10 cellular contexts compared by ENCODE assay signal in the genomic region with DNA sequence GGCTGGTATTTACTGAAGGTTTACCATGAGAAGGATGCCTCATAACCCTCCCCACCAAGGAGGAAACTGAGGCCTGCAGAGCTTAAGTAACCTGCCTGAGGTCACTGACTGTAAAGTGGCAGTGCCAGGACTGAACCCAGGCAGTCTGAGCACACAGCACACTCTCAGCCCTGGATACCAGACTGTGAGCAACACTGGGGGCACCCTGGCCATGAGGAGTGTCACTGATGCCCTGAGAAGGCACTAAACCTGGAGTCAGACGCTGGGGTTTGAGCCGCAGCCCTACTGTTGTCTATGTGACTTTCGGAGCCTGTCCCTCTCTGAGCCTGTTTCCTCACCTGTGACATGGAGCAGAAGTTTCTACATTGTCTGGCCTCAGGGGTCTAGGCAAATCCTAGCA. TPM values are rescaled to one million over a fixed set of nuclear protein-coding genes. Genes with fewer than 3 reads are reported as not detected.
DNase-seq lines count a peak whose midpoint lies in the region; ATAC-seq and TF ChIP-seq lines count a peak whose summit lies in the region.
"Had no signal": no experiment of that assay in that cellular context is flagged by ENCODE, and none has a peak within 500 bp of the region (broad histone marks: within the 10 kb centered on the region; RNA-seq: fewer than 3 reads in every experiment).

No MANE protein-coding gene starts in this region.

- in situ Hi-C loops in mammary epithelial cell (cut with MboI; ENCODE audit: low sequenced_read_pairs in 2 of 2) (no loop called here), ACHN (cut with HindIII; ENCODE audit: low pct_ligation_motif_present, low pct_unique_long_range_greater_than_20kb, low sequenced_read_pairs) (no loop called here)

- H3K9ac ChIP-seq in BLaER1: no peak overlapping the region
- H3K9ac ChIP-seq in mammary epithelial cell (ENCODE audit: insufficient read depth, low read length): no peak overlapping the region
- no peak overlapping the region for H3K9ac ChIP-seq in neural progenitor cell

- peaks cover 65% of the 10 kb centered on the region for H3K36me3 ChIP-seq in BLaER1
- H3K36me3 ChIP-seq in mammary epithelial cell (ENCODE audit: insufficient read depth, low read length): peaks cover 10% of the 10 kb centered on the region
- no peaks in the 10 kb centered on the region for H3K36me3 ChIP-seq in neural progenitor cell

- H3K79me2 ChIP-seq in mammary epithelial cell (ENCODE audit: insufficient read depth, low read length) (peaks cover 54% of the 10 kb centered on the region), neural progenitor cell (ENCODE audit: low read depth) (no peaks in the 10 kb centered on the region)

- DNase-seq in mammary epithelial cell (no peak), neural progenitor cell (ENCODE audit: low spot score) (no peak), mesenteric fat pad (ENCODE audit: low spot score) (no peak), globus pallidus (ENCODE audit: low spot score) (no peak), ACHN (no peak)
- DNase-seq: amniotic stem cell, NCI-H1105 treated with DMSO at 0.1 percent for 48 hours had no signal

- ATAC-seq in GM21717 (IDR thresholded peaks at IDR 0.05; ENCODE audit: unreplicated experiment): peak; percentile 2

- H3K9me3 ChIP-seq in BLaER1 (no peaks in the 10 kb centered on the region), mammary epithelial cell (replicated peaks; ENCODE audit: insufficient read depth, low read length) (no peaks in the 10 kb centered on the region), neural progenitor cell (ENCODE audit: low read depth) (no peaks in the 10 kb centered on the region)

- no peaks in the 10 kb centered on the region for H3F3A ChIP-seq in neural progenitor cell (ENCODE audit: low read depth)

- no peak for TF ChIP-seq CTCF in mammary epithelial cell (conservative IDR thresholded peaks at IDR 0.05 in 1 of 2, IDR thresholded peaks at IDR 0.05 in 1 of 2; ENCODE audit: extremely low read depth in 1 of 2, insufficient read depth in 1 of 2, low read depth in 1 of 2, low read length in 2 of 2)
- TF ChIP-seq CTCF in nephron (IDR thresholded peaks at IDR 0.05; ENCODE audit: unreplicated experiment in 3 of 3): no peak
- no peak for TF ChIP-seq CTCF in neural progenitor cell (IDR thresholded peaks at IDR 0.05)

- H3K27me3 Mint-ChIP-seq in nephron (ENCODE audit: low read depth): peaks cover 3% of the 10 kb centered on the region
- peaks cover 4% of the 10 kb centered on the region for H3K27me3 Mint-ChIP-seq in neural progenitor cell (ENCODE audit: insufficient read depth, low read depth)

- H3K27ac ChIP-seq in BLaER1 (peak overlapping the region; percentile 59), mammary epithelial cell (ENCODE audit: insufficient read depth, low read depth, low read length) (peak overlapping the region; percentile 14), neural progenitor cell (no peak overlapping the region)

- dilution Hi-C loops in mammary epithelial cell (cut with HindIII; ENCODE audit: low sequenced_read_pairs): no loop called here

- no peaks in the 10 kb centered on the region for H4K20me1 ChIP-seq in BLaER1
- H4K20me1 ChIP-seq in mammary epithelial cell (ENCODE audit: insufficient read depth, low read length): no peaks in the 10 kb centered on the region
- no peaks in the 10 kb centered on the region for H4K20me1 ChIP-seq in neural progenitor cell (ENCODE audit: low read depth)

- H3K4me3 ChIP-seq in BLaER1 (no peak overlapping the region), mammary epithelial cell (replicated peaks in 1 of 3; ENCODE audit: insufficient read depth in 1 of 3, low read depth in 2 of 3, low read length in 3 of 3) (no peak overlapping the region), neural progenitor cell (no peak overlapping the region)

- H3K27me3 ChIP-seq in BLaER1 (no peaks in the 10 kb centered on the region), mammary epithelial cell (ENCODE audit: insufficient read depth, low read length) (no peaks in the 10 kb centered on the region), neural progenitor cell (no peaks in the 10 kb centered on the region)

- H2AFZ ChIP-seq in mammary epithelial cell (ENCODE audit: low read depth, low read length) (no peak overlapping the region), neural progenitor cell (replicated peaks) (no peak overlapping the region)

- BruUV-seq in mammary epithelial cell (replicated peaks; lab: Mats Ljungman, UMichigan): no TSS peak

- H3K4me1 ChIP-seq in BLaER1 (peaks cover 85% of the 10 kb centered on the region), mammary epithelial cell (ENCODE audit: insufficient read depth, low read length) (peaks cover 24% of the 10 kb centered on the region), neural progenitor cell (peaks cover 5% of the 10 kb centered on the region)

- H3K4me2 ChIP-seq in BLaER1 (peak overlapping the region; percentile 66), mammary epithelial cell (ENCODE audit: insufficient read depth, low read depth, low read length) (no peak overlapping the region), neural progenitor cell (no peak overlapping the region)

- H3K27ac Mint-ChIP-seq in nephron: peak overlapping the region; percentile 52 to 83 (median 55)
- no peak overlapping the region for H3K27ac Mint-ChIP-seq in neural progenitor cell

- H3K4me1 Mint-ChIP-seq in nephron (peaks cover 64% of the 10 kb centered on the region), neural progenitor cell (peaks cover 19% of the 10 kb centered on the region)

- H3K36me3 Mint-ChIP-seq in nephron (ENCODE audit: low read depth): peaks cover 63% of the 10 kb centered on the region
- peaks cover 17% of the 10 kb centered on the region for H3K36me3 Mint-ChIP-seq in neural progenitor cell

- intact Hi-C loops in mammary epithelial cell (cut with micrococcal nuclease): loop anchor here (5.0 kb wide), 2 partner anchors 36 to 96 kb away; partner anchors contain the start of gene B4GALT1

- CTCF ChIA-PET in mammary epithelial cell (lab: Charles Lee; ENCODE audit: low non-redundant PET): no interaction called here

- no peaks in the 10 kb centered on the region for H3K9me3 Mint-ChIP-seq in nephron
- H3K9me3 Mint-ChIP-seq in neural progenitor cell: no peaks in the 10 kb centered on the region

- no peak overlapping the region for H3K4me3 Mint-ChIP-seq in nephron
- no peak overlapping the region for H3K4me3 Mint-ChIP-seq in neural progenitor cell

- 92% methylated on average over 3 of the region's 3 CpGs for WGBS in mammary epithelial cell (ENCODE audit: low coverage, missing lambda C conversion rate)

RNA-seq across cellular contexts. Expression of gene B4GALT1, which starts 36.2 kb away (rescaled TPM):
- 100 to 1,000 TPM in 1 of 2 donors, 10 to 100 TPM in 1; 82.2 to 135 TPM for total RNA-seq in mammary epithelial cell
- polyA plus RNA-seq in mammary epithelial cell: 69.9 TPM
- polyA minus RNA-seq in mammary epithelial cell: 212 TPM
- total RNA-seq in neural progenitor cell (ENCODE audit: low replicate concordance): 7.3 and 7.5 TPM in 2 replicates
- total RNA-seq in mesenteric fat pad: 115 TPM

RNA-seq across cellular contexts. Expression of gene SMU1, which starts 54.5 kb away (rescaled TPM):
- total RNA-seq in mammary epithelial cell (10 to 100 TPM; 18.0 to 28.3 TPM), neural progenitor cell (ENCODE audit: low replicate concordance) (28.6 and 34.9 TPM in 2 replicates), mesenteric fat pad (17.6 TPM)
- polyA plus RNA-seq in mammary epithelial cell: 11.3 TPM
- 15.8 TPM for polyA minus RNA-seq in mammary epithelial cell
